Comparison of ENCODE assay signal across 13 cellular contexts in the genomic region with DNA sequence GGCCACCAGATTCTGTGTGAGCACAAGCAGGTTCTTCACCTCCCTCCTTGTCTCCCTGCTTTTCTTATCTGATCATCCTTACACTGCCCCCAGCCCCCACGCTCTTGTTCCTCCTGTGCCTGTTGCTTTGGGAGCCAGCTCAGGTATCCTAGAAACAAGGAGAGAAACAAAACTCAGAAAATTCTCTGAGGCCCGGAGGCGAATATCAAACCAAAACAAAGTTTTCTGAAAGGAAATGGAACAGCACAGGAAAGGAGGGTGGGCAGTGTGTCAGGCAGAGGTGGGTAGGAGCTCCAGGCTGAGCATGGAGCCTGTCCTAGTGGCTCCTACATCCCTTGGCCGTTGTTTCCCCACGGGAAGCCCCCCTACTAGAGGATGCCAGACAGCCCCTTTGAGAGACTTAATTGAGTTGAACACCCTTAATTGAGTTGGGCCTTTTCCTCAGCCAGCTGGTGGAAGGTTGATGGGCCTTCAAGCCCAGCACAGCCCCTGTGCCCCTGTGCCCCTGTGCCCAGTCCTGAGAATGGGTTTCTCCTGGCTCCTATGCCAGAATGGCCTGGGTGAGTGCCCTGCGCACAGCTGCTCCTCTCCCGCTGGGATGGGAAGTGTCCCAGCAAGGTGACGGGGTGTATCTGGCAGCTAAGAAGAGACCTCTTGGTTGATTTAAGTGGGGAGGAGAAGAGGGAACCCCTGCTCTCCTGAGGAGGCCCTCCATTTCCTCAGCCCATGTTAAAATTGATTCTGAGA. TPM values are rescaled to one million over a fixed set of nuclear protein-coding genes. Genes with fewer than 3 reads are reported as not detected.
DNase-seq lines count a peak whose midpoint lies in the region; ATAC-seq and TF ChIP-seq lines count a peak whose summit lies in the region.
"Had no signal": no experiment of that assay in that cellular context is flagged by ENCODE, and none has a peak within 500 bp of the region (broad histone marks: within the 10 kb centered on the region; RNA-seq: fewer than 3 reads in every experiment).

No MANE protein-coding gene starts in this region.

- H3K4me3 Mint-ChIP-seq in activated naive CD4-positive, alpha-beta T cell treated with anti-CD3 and anti-CD28 coated beads for 36 hours, result no peak overlapping the region
- H3K4me3 Mint-ChIP-seq in mesothelial cell of epicardium (no peak overlapping the region), Calu3 (ENCODE audit: low read depth, unreplicated experiment) (no peak overlapping the region)

- peak overlapping the region; percentile 10 for H3K27ac Mint-ChIP-seq in activated naive CD4-positive, alpha-beta T cell treated with anti-CD3 and anti-CD28 coated beads for 36 hours
- H3K27ac Mint-ChIP-seq in mesothelial cell of epicardium, result peak overlapping the region; percentile 88
- H3K27ac Mint-ChIP-seq in Calu3 (ENCODE audit: unreplicated experiment), result no peak overlapping the region

- H3K4me3 ChIP-seq in mammary epithelial cell (replicated peaks in 1 of 3; ENCODE audit: insufficient read depth in 1 of 3, low read depth in 2 of 3, low read length in 3 of 3) (no peak overlapping the region), tibial artery (no peak overlapping the region), left lung (no peak overlapping the region)
- H3K4me3 ChIP-seq: psoas muscle, tibial nerve had no signal

- WGBS in mammary epithelial cell (ENCODE audit: low coverage, missing lambda C conversion rate), result 28% methylated on average over 8 of the region's 8 CpGs

- H3K27me3 ChIP-seq in mammary epithelial cell (ENCODE audit: insufficient read depth, low read length) (no peaks in the 10 kb centered on the region), tibial artery (no peaks in the 10 kb centered on the region), left lung (no peaks in the 10 kb centered on the region)
- H3K27me3 ChIP-seq: tibial nerve had no signal

- dilution Hi-C loops in mammary epithelial cell (cut with HindIII; ENCODE audit: low sequenced_read_pairs), result no loop called here

- H2AFZ ChIP-seq in mammary epithelial cell (ENCODE audit: low read depth, low read length), result no peak overlapping the region

- H4K20me1 ChIP-seq in mammary epithelial cell (ENCODE audit: insufficient read depth, low read length), result no peaks in the 10 kb centered on the region

- ATAC-seq in HG02763 (IDR thresholded peaks at IDR 0.05; ENCODE audit: unreplicated experiment) (no peak), left lung (no peak)

- H3K9me3 ChIP-seq in mammary epithelial cell (replicated peaks; ENCODE audit: insufficient read depth, low read length) (no peaks in the 10 kb centered on the region), tibial artery (no peaks in the 10 kb centered on the region), left lung (no peaks in the 10 kb centered on the region)
- H3K9me3 ChIP-seq: psoas muscle, tibial nerve had no signal

- TF ChIP-seq CTCF in mammary epithelial cell (conservative IDR thresholded peaks at IDR 0.05 in 1 of 2, IDR thresholded peaks at IDR 0.05 in 1 of 2; ENCODE audit: extremely low read depth in 1 of 2, insufficient read depth in 1 of 2, low read depth in 1 of 2, low read length in 2 of 2), result no peak
- no peak for TF ChIP-seq CTCF in mesothelial cell of epicardium (IDR thresholded peaks at IDR 0.05; ENCODE audit: unreplicated experiment)
- no peak for TF ChIP-seq CTCF in tibial artery (IDR thresholded peaks at IDR 0.05)
- TF ChIP-seq CTCF in Calu3 (IDR thresholded peaks at IDR 0.05; ENCODE audit: unreplicated experiment), result no peak
- TF ChIP-seq CTCF in left lung (IDR thresholded peaks at IDR 0.05), result no peak

- H3K4me1 ChIP-seq in mammary epithelial cell (ENCODE audit: insufficient read depth, low read length) (peaks cover 78% of the 10 kb centered on the region), tibial artery (peaks cover 0 to 21% (median 6%) of the 10 kb centered on the region in 4 donors), left lung (peaks cover 0 to 7% of the 10 kb centered on the region in 2 donors)
- H3K4me1 ChIP-seq: psoas muscle had no signal

- peaks cover 71% of the 10 kb centered on the region for H3K79me2 ChIP-seq in mammary epithelial cell (ENCODE audit: insufficient read depth, low read length)

- H3K27ac ChIP-seq in mammary epithelial cell (ENCODE audit: insufficient read depth, low read depth, low read length), result peak overlapping the region; percentile 98
- peak overlapping the region; percentile 18 to 31 for H3K27ac ChIP-seq in tibial artery
- no peak overlapping the region for H3K27ac ChIP-seq in left lung
- H3K27ac ChIP-seq: psoas muscle had no signal

- intact Hi-C loops in activated naive CD4-positive, alpha-beta T cell treated with anti-CD3 and anti-CD28 coated beads for 36 hours (cut with micrococcal nuclease), result no loop called here
- intact Hi-C loops in mammary epithelial cell (cut with micrococcal nuclease), result loop anchor here (1.0 kb wide), 1 partner anchor 16 kb away; no protein-coding TSS in a partner anchor
- intact Hi-C loops in tibial artery (cut with DNase I; ENCODE audit: low total_unique reads), result no loop called here
- intact Hi-C loops in Calu3 (cut with micrococcal nuclease; ENCODE audit: unreplicated experiment), result no loop called here
- intact Hi-C loops in left lung (cut with DNase I), result no loop called here

- peak overlapping the region; percentile 80 for H3K9ac ChIP-seq in mammary epithelial cell (ENCODE audit: insufficient read depth, low read length)

- peak overlapping the region; percentile 52 for H3K4me2 ChIP-seq in mammary epithelial cell (ENCODE audit: insufficient read depth, low read depth, low read length)

- H3K27me3 Mint-ChIP-seq in activated naive CD4-positive, alpha-beta T cell treated with anti-CD3 and anti-CD28 coated beads for 36 hours (ENCODE audit: low read depth), result no peaks in the 10 kb centered on the region
- no peaks in the 10 kb centered on the region for H3K27me3 Mint-ChIP-seq in mesothelial cell of epicardium (ENCODE audit: low read depth)
- H3K27me3 Mint-ChIP-seq in Calu3 (ENCODE audit: unreplicated experiment), result no peaks in the 10 kb centered on the region

- H3K4me1 Mint-ChIP-seq in activated naive CD4-positive, alpha-beta T cell treated with anti-CD3 and anti-CD28 coated beads for 36 hours (ENCODE audit: low read depth), result peaks cover 10% of the 10 kb centered on the region
- H3K4me1 Mint-ChIP-seq in mesothelial cell of epicardium (peaks cover 28% of the 10 kb centered on the region), Calu3 (ENCODE audit: low read depth, unreplicated experiment) (no peaks in the 10 kb centered on the region)

- H3K36me3 ChIP-seq in mammary epithelial cell (ENCODE audit: insufficient read depth, low read length) (peaks cover 8% of the 10 kb centered on the region), tibial artery (peaks cover 5 to 22% (median 9%) of the 10 kb centered on the region in 3 donors), left lung (peaks cover 0 to 25% of the 10 kb centered on the region in 2 donors)

- CTCF ChIA-PET in activated naive CD4-positive, alpha-beta T cell treated with anti-CD3 and anti-CD28 coated beads for 36 hours (lab: Charles Lee), result interaction anchor here (4.3 kb wide), 1 partner anchor 31 kb away, joined by 36 read pairs; a partner anchor contains a TSS
- CTCF ChIA-PET in mammary epithelial cell (lab: Charles Lee; ENCODE audit: low non-redundant PET), result interaction anchor here (0.6 to 2.4 kb wide), 2 partner anchors 31 kb away, joined by 5 to 32 read pairs; a partner anchor contains a TSS
- CTCF ChIA-PET in Calu3 (lab: Charles Lee), result no interaction called here

- no peak for DNase-seq in activated naive CD4-positive, alpha-beta T cell treated with anti-CD3 and anti-CD28 coated beads for 36 hours
- no peak for DNase-seq in activated naive CD4-positive, alpha-beta T cell treated with Interleukin-2 at 50 U/mL for 16 hours
- peak; percentile 70 for DNase-seq in mammary epithelial cell
- no peak for DNase-seq in mesothelial cell of epicardium (ENCODE audit: low spot score in 2 of 2, unreplicated experiment in 2 of 2)
- no peak for DNase-seq in tibial artery
- no peak for DNase-seq in Calu3
- DNase-seq in left lung, result no peak
- DNase-seq: activated CD4-positive, alpha-beta T cell treated with anti-CD3 and anti-CD28 coated beads for 48 hours; DMS79 treated with DMSO at 0.1 percent for 48 hours; NCI-H774; psoas muscle had no signal

- BruUV-seq in mammary epithelial cell (replicated peaks; lab: Mats Ljungman, UMichigan), result TSS peak; percentile 16
- BruUV-seq in Calu3 (replicated peaks; lab: Mats Ljungman, UMichigan), result no TSS peak

- H3K36me3 Mint-ChIP-seq in activated naive CD4-positive, alpha-beta T cell treated with anti-CD3 and anti-CD28 coated beads for 36 hours (ENCODE audit: low read depth), result peaks cover 4% of the 10 kb centered on the region
- peaks cover 12% of the 10 kb centered on the region for H3K36me3 Mint-ChIP-seq in mesothelial cell of epicardium
- no peaks in the 10 kb centered on the region for H3K36me3 Mint-ChIP-seq in Calu3 (ENCODE audit: insufficient read depth, unreplicated experiment)

- in situ Hi-C loops in mammary epithelial cell (cut with MboI; ENCODE audit: low sequenced_read_pairs in 2 of 2), result loop anchor here in 1 of 2 donors (5.0 kb wide), 1 partner anchor 33 kb away; a partner anchor contains a TSS

- H3K9me3 Mint-ChIP-seq in activated naive CD4-positive, alpha-beta T cell treated with anti-CD3 and anti-CD28 coated beads for 36 hours, result no peaks in the 10 kb centered on the region
- H3K9me3 Mint-ChIP-seq in mesothelial cell of epicardium (no peaks in the 10 kb centered on the region), Calu3 (ENCODE audit: low read depth, unreplicated experiment) (no peaks in the 10 kb centered on the region)

RNA-seq across cellular contexts. Expression of a gene that starts 22.8 kb away (rescaled TPM):
- 10 to 100 TPM; 18.7 to 19.8 TPM for total RNA-seq in activated naive CD4-positive, alpha-beta T cell treated with anti-CD3 and anti-CD28 coated beads for 36 hours
- total RNA-seq in mammary epithelial cell (10 to 100 TPM in 1 of 2 donors, 1 to 10 TPM in 1; 5.8 to 22.3 TPM), mesothelial cell of epicardium (25.9 to 27.6 TPM (median 26.7 TPM) in 3 replicates), Calu3 (2022) (9.4 and 9.7 TPM in 2 replicates), left lung (10 to 100 TPM; 19.5 to 26.4 TPM)
- polyA plus RNA-seq in mammary epithelial cell, result 21.5 TPM
- 6.9 TPM for polyA minus RNA-seq in mammary epithelial cell

RNA-seq across cellular contexts. Expression of a gene that starts 30.8 kb away (rescaled TPM):
- total RNA-seq in activated naive CD4-positive, alpha-beta T cell treated with anti-CD3 and anti-CD28 coated beads for 36 hours, result 10 to 100 TPM; 13.8 to 13.9 TPM
- total RNA-seq in mammary epithelial cell (100 to 1,000 TPM in 1 of 2 donors, 10 to 100 TPM in 1; 41.3 to 109 TPM), mesothelial cell of epicardium (38.9 to 42.6 TPM (median 40.8 TPM) in 3 replicates), Calu3 (2022) (9.9 and 11.3 TPM in 2 replicates), left lung (10 to 100 TPM; 22.8 to 25.4 TPM)
- polyA plus RNA-seq in mammary epithelial cell, result 13.2 TPM
- polyA minus RNA-seq in mammary epithelial cell, result 128 TPM

RNA-seq across cellular contexts. Expression of a gene that starts 33.6 kb away (rescaled TPM):
- 1 to 10 TPM; 9.0 to 9.7 TPM for total RNA-seq in activated naive CD4-positive, alpha-beta T cell treated with anti-CD3 and anti-CD28 coated beads for 36 hours
- total RNA-seq in mammary epithelial cell (10 to 100 TPM in 1 of 2 donors, 1 to 10 TPM in 1; 1.5 to 11.2 TPM), mesothelial cell of epicardium (10.6 to 11.4 TPM (median 11.2 TPM) in 3 replicates), Calu3 (2022) (4.1 and 6.8 TPM in 2 replicates), left lung (1 to 10 TPM; 9.2 to 9.3 TPM)
- polyA plus RNA-seq in mammary epithelial cell, result 3.8 TPM
- 2.0 TPM for polyA minus RNA-seq in mammary epithelial cell

Comparison
In these comparisons a context has a peak if more than half of its experiments do, and no peak if none do; other contexts are left out.
1. H3K27ac ChIP-seq: peak in mammary epithelial cell (single experiment) and tibial artery (2 of 2); none in left lung (0 of 2).